In genomic region chr17:75896360-75897075, GRCh38 we compare ENCODE assay signal across 8 cellular contexts. TPM values are rescaled to one million over a fixed set of nuclear protein-coding genes. Genes with fewer than 3 reads are reported as not detected.
DNase-seq lines count a peak whose midpoint lies in the region; ATAC-seq and TF ChIP-seq lines count a peak whose summit lies in the region.

TSS of gene TRIM65 (minus strand) at chr17:75896951. CDS start at chr17:75896937, 14 bp downstream.

- no peak for TF ChIP-seq CTCF in endothelial cell (IDR thresholded peaks at IDR 0.05; ENCODE audit: unreplicated experiment)

- H3K27me3 Mint-ChIP-seq in endothelial cell (ENCODE audit: unreplicated experiment), result peaks cover 17% of the 10 kb centered on the region

- peak within 1 kb of the TSS; percentile 52 for H3K27ac Mint-ChIP-seq in endothelial cell (ENCODE audit: unreplicated experiment)

- peak within 1 kb of the TSS; percentile 89 for H3K4me3 Mint-ChIP-seq in endothelial cell (ENCODE audit: unreplicated experiment)

- H3K9me3 Mint-ChIP-seq in endothelial cell (ENCODE audit: unreplicated experiment), result no peaks in the 10 kb centered on the region

- DNase-seq in AML-193 (lab: John Stamatoyannopoulos, UW), result peak; percentile 71
- DNase-seq in NOMO-1 treated with dmso at 0.1 percent for 144 hours (lab: John Stamatoyannopoulos, UW; ENCODE audit: unreplicated experiment), result peak; percentile 47
- DNase-seq in activated CD8-positive, alpha-beta memory T cell treated with anti-CD3 and anti-CD28 coated beads, Interleukin-2, amount 50 U/mL, for 24 hours (ENCODE audit: extremely low read depth), result peak; percentile 47
- DNase-seq in endothelial cell (ENCODE audit: low spot score), result peak; percentile 65
- DNase-seq in middle frontal gyrus (ENCODE audit: extremely low spot score, low spot score), result peak; percentile 71
- peak; percentile 71 to 74 for DNase-seq in stimulated activated CD8-positive, alpha-beta memory T cell treated with anti-CD3 and anti-CD28 coated beads, Interleukin-2, amount 100 ng/mL, for 48 hours (ENCODE audit: low read depth in 2 of 2)

- H3K36me3 Mint-ChIP-seq in endothelial cell (ENCODE audit: low read depth, unreplicated experiment), result peaks cover 12% of the 10 kb centered on the region

- ATAC-seq in GM19023 (IDR thresholded peaks at IDR 0.05; ENCODE audit: unreplicated experiment), result peak; percentile 68
- peak; percentile 61 for ATAC-seq in HG03280 (IDR thresholded peaks at IDR 0.05; ENCODE audit: unreplicated experiment)

- peaks cover 22% of the 10 kb centered on the region for H3K4me1 Mint-ChIP-seq in endothelial cell (ENCODE audit: unreplicated experiment)

RNA-seq across cellular contexts. Expression of gene TRIM65, which starts in this region (rescaled TPM):
- total RNA-seq in endothelial cell (ENCODE audit: unreplicated experiment), result 14.1 TPM

Comparison
In these comparisons a context has a peak if more than half of its experiments do, and no peak if none do; other contexts are left out.
1. Peak in every context shown above with its lines: DNase-seq and ATAC-seq.